ENCODE assay signal across 8 cellular contexts in genomic region chr16:2022723-2023097, GRCh38.
DNase-seq lines count a peak whose midpoint lies in the region; ATAC-seq and TF ChIP-seq lines count a peak whose summit lies in the region.

No MANE protein-coding gene starts in this region.

- H3K27me3 ChIP-seq in OCI-LY3 (ENCODE audit: low read depth, low read length) (peaks cover 16% of the 10 kb centered on the region), muscle layer of colon (ENCODE audit: control insufficient read depth in 1 of 2, insufficient read depth in 2 of 2, low read length in 2 of 2) (peaks cover 10 to 35% of the 10 kb centered on the region in 2 donors)

- peaks cover 80% of the 10 kb centered on the region for H3K27me3 Mint-ChIP-seq in dendritic cell treated with granulocyte-macrophage colony-stimulating factor and Interleukin-4, amounts not matched to agents 40 ng/mL and 50 ng/mL, for 4 days

- H3K36me3 ChIP-seq in OCI-LY3 (replicated peaks; ENCODE audit: low read depth, low read length) (no peaks in the 10 kb centered on the region), muscle layer of colon (ENCODE audit: insufficient read depth, low read length) (no peaks in the 10 kb centered on the region)

- peak overlapping the region; percentile 93 for H3K4me2 ChIP-seq in OCI-LY3 (ENCODE audit: low read length)

- H3K9ac ChIP-seq in OCI-LY3 (ENCODE audit: low read length) (peak overlapping the region; percentile 62), muscle layer of colon (ENCODE audit: low read length) (no peak overlapping the region)

- no peaks in the 10 kb centered on the region for H3K9me3 Mint-ChIP-seq in dendritic cell treated with granulocyte-macrophage colony-stimulating factor and Interleukin-4, amounts not matched to agents 40 ng/mL and 50 ng/mL, for 4 days

- H3K27ac Mint-ChIP-seq in dendritic cell treated with granulocyte-macrophage colony-stimulating factor and Interleukin-4, amounts not matched to agents 40 ng/mL and 50 ng/mL, for 4 days = peak overlapping the region; percentile 67

- intact Hi-C loops in dendritic cell treated with granulocyte-macrophage colony-stimulating factor and Interleukin-4, amounts not matched to agents 40 ng/mL and 50 ng/mL, for 4 days (cut with micrococcal nuclease) = loop anchor here (2.0 kb wide), 1 partner anchor 118 kb away; no protein-coding TSS in a partner anchor

- H3K4me3 Mint-ChIP-seq in dendritic cell treated with granulocyte-macrophage colony-stimulating factor and Interleukin-4, amounts not matched to agents 40 ng/mL and 50 ng/mL, for 4 days = peak overlapping the region; percentile 68

- TF ChIP-seq CTCF in OCI-LY3 (IDR thresholded peaks at IDR 0.05; ENCODE audit: low read depth, low read length) = no peak

- H4K20me1 ChIP-seq in OCI-LY3 (ENCODE audit: insufficient read depth, low read length) = no peaks in the 10 kb centered on the region

- H3K4me3 ChIP-seq in OCI-LY3 (ENCODE audit: low read length) (peak overlapping the region; percentile 82), muscle layer of colon (ENCODE audit: low read depth in 1 of 2, low read length in 2 of 2) (peak overlapping the region; percentile 31 to 55)

- H3K36me3 Mint-ChIP-seq in dendritic cell treated with granulocyte-macrophage colony-stimulating factor and Interleukin-4, amounts not matched to agents 40 ng/mL and 50 ng/mL, for 4 days (ENCODE audit: low read depth) = no peaks in the 10 kb centered on the region

- H2AFZ ChIP-seq in OCI-LY3 (ENCODE audit: low read depth, low read length) = peak overlapping the region; percentile 87

- ATAC-seq in GM21447 (IDR thresholded peaks at IDR 0.05; ENCODE audit: unreplicated experiment) = no peak

- DNase-seq in activated T-cell treated with anti-CD3 and anti-CD28 coated beads for 1 hour (ENCODE audit: low read depth) (peak; percentile 17), activated T-cell treated with anti-CD3 and anti-CD28 coated beads for 4 hours (no peak), NOMO-1 treated with DMSO at 0.1 percent for 48 hours (lab: John Stamatoyannopoulos, UW; ENCODE audit: unreplicated experiment) (no peak), NCI-H128 (lab: John Stamatoyannopoulos, UW; ENCODE audit: unreplicated experiment) (no peak)

- no peaks in the 10 kb centered on the region for H3K9me3 ChIP-seq in OCI-LY3 (ENCODE audit: insufficient read depth, low read length)
- no peaks in the 10 kb centered on the region for H3K9me3 ChIP-seq in muscle layer of colon (ENCODE audit: low read length)

- H3K27ac ChIP-seq in OCI-LY3 (ENCODE audit: low read length) = no peak overlapping the region
- no peak overlapping the region for H3K27ac ChIP-seq in muscle layer of colon (ENCODE audit: low read depth, low read length)

- H3K79me2 ChIP-seq in OCI-LY3 (ENCODE audit: low read length) = no peaks in the 10 kb centered on the region

- peaks cover 43% of the 10 kb centered on the region for H3K4me1 Mint-ChIP-seq in dendritic cell treated with granulocyte-macrophage colony-stimulating factor and Interleukin-4, amounts not matched to agents 40 ng/mL and 50 ng/mL, for 4 days (ENCODE audit: low read depth)

- H3K4me1 ChIP-seq in OCI-LY3 (ENCODE audit: low read length) (peaks cover 10% of the 10 kb centered on the region; the same call in 1 of the 2 replicates), muscle layer of colon (ENCODE audit: insufficient read depth, low read length) (peaks cover 24% of the 10 kb centered on the region)
